In the genomic region with DNA sequence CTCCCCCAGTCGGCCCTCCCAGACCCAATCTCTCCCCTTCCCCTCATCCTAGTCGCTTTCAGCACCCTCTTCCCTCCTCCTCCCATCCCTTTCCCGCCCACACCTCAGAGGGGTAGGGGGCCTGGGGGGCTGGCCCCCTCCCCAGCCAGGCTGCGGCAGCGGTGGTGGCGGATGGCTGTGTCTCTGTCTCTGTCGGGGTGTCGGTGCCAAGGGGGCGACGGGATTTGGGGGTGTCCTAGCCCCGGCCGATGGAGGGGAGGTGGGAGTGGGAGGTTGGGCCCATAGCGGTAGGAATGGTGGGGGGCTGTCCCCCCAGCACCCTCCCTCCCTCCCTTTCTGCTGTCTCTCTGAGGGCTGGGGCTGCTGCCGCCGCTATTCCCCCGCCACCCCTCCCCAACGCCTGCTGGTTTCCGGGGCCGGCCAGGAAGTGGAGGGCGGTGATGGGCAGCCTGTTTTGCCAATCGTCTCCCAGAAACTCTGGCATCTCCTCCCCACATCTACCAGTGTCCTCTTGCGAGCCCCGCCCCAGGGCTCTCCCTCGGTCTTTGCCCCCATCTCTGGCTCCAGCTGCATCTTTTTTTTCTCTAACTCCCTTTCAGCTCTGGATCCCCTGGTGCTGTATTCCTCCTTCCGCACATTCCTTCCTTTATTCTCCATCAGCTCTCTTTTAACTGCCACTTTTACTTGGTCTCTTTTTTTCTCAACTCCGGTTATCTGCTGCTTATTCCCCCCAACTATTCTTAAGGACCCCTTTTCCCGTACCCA, we compare ENCODE assay signal across 8 cellular contexts. TPM values are rescaled to one million over a fixed set of nuclear protein-coding genes. Genes with fewer than 3 reads are reported as not detected.
DNase-seq lines count a peak whose midpoint lies in the region; ATAC-seq and TF ChIP-seq lines count a peak whose summit lies in the region.

A gene with protein sequence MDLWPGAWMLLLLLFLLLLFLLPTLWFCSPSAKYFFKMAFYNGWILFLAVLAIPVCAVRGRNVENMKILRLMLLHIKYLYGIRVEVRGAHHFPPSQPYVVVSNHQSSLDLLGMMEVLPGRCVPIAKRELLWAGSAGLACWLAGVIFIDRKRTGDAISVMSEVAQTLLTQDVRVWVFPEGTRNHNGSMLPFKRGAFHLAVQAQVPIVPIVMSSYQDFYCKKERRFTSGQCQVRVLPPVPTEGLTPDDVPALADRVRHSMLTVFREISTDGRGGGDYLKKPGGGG (minus strand): TSS at position 374 of the 765 bp plus-strand sequence. CDS start 4,588 bp downstream, outside the sequence.

- 1% methylated on average over 20 to 27 of the region's 27 CpGs for WGBS in heart right ventricle, 2 donors
- whole genome bisulfite sequencing in transverse colon (ENCODE audit: low coverage in 1 of 2), 2 donors = 2% methylated on average over 9 to 20 of the region's 27 CpGs

- H3K36me3 ChIP-seq in heart right ventricle = peaks cover 0 to 18% (median 5%) of the 10 kb centered on the region in 9 donors
- H3K36me3 ChIP-seq in transverse colon = peaks cover 0 to 6% (median 0%) of the 10 kb centered on the region in 4 donors

- in situ Hi-C loops in transverse colon (cut with MboI; ENCODE audit: low pct_ligation_motif_present in 1 of 4, low pct_unique_long_range_greater_than_20kb in 1 of 4, low sequenced_read_pairs in 3 of 4) = no loop called here

- H3K27ac ChIP-seq in heart right ventricle = peak within 1 kb of the TSS; percentile 93 to 98 (median 94)
- peak within 1 kb of the TSS; percentile 94 to 96 (median 94) for H3K27ac ChIP-seq in transverse colon

- H3K4me1 Mint-ChIP-seq in T-helper 17 cell = peaks cover 73% of the 10 kb centered on the region

- H3K27ac Mint-ChIP-seq in T-helper 17 cell = peak within 1 kb of the TSS; percentile 98

- intact Hi-C loops in heart right ventricle (cut with DNase I) (loop anchor here in 6 of 10 donors (1.0 to 10.0 kb wide), 5 partner anchors 21 to 1029 kb away; a partner anchor contains a TSS), posterior cingulate gyrus (cut with DNase I) (loop anchor here (2.0 to 5.0 kb wide), 2 partner anchors 19 to 44 kb away; a partner anchor contains a TSS), transverse colon (cut with DNase I; ENCODE audit: low total_unique reads) (no loop called here)

- H3K27me3 Mint-ChIP-seq in T-helper 17 cell = no peaks in the 10 kb centered on the region

- peak; percentile 45 for ATAC-seq in HG02678 (IDR thresholded peaks at IDR 0.05; ENCODE audit: unreplicated experiment)
- peak; percentile 52 for ATAC-seq in T-helper 17 cell
- ATAC-seq in heart right ventricle = peak; percentile 71 to 80 (median 76)

- H3K4me1 ChIP-seq in heart right ventricle = peaks cover 8 to 66% (median 43%) of the 10 kb centered on the region in 9 donors
- H3K4me1 ChIP-seq in transverse colon = peaks cover 25 to 55% (median 37%) of the 10 kb centered on the region in 4 donors

- H3K4me3 ChIP-seq in heart right ventricle (peak within 1 kb of the TSS; percentile 63 to 93 (median 86)), transverse colon (peak within 1 kb of the TSS; percentile 67 to 91 (median 84))

- peak; percentile 71 for TF ChIP-seq POLR2A in transverse colon (IDR thresholded peaks at IDR 0.05)

- TF ChIP-seq CTCF in heart right ventricle (IDR thresholded peaks at IDR 0.05) (no peak), transverse colon (IDR thresholded peaks at IDR 0.05) (no peak)

- TF ChIP-seq EP300 in transverse colon (IDR thresholded peaks at IDR 0.05; ENCODE audit: low read depth) = no peak

- H3K36me3 Mint-ChIP-seq in T-helper 17 cell (ENCODE audit: low read depth) = peaks cover 9% of the 10 kb centered on the region

- H3K9me3 ChIP-seq in T-helper 17 cell (ENCODE audit: control insufficient read depth, low read length, poor library complexity, severe bottlenecking) = no peaks in the 10 kb centered on the region
- H3K9me3 ChIP-seq in heart right ventricle = no peaks in the 10 kb centered on the region
- H3K9me3 ChIP-seq in transverse colon = no peaks in the 10 kb centered on the region

- H3K4me3 Mint-ChIP-seq in T-helper 17 cell = peak within 1 kb of the TSS; percentile 98

- DNase-seq in GDM1 (lab: John Stamatoyannopoulos, UW) (peak; percentile 90), NCI-H187 treated with DMSO at 0.1 percent for 48 hours (lab: John Stamatoyannopoulos, UW) (peak; percentile 84), T-helper 17 cell (peak; percentile 90 to 93 (median 92)), amniotic stem cell (lab: John Stamatoyannopoulos, UW) (peak; percentile 86), heart right ventricle (peak; percentile 98 to 99), posterior cingulate gyrus (peak; percentile 97 to 100 (median 98)), transverse colon (peak; percentile 98)

- H3K27me3 ChIP-seq in heart right ventricle (no peaks in the 10 kb centered on the region), transverse colon (no peaks in the 10 kb centered on the region)

RNA-seq across cellular contexts. Expression of the gene that starts here (rescaled TPM):
- 10 to 100 TPM; 22.7 to 54.2 TPM for total RNA-seq in T-helper 17 cell
- total RNA-seq in heart right ventricle = 10 to 100 TPM; 39.0 to 63.1 (median 47.4) TPM
- polyA plus RNA-seq in heart right ventricle = 10 to 100 TPM; 50.8 to 56.3 TPM
- 10 to 100 TPM; 17.9 to 67.2 (median 50.1) TPM for total RNA-seq in transverse colon

Comparison
In these comparisons a context has a peak if more than half of its experiments do, and no peak if none do; other contexts are left out.
1. Peak in every context shown above with its lines: DNase-seq, ATAC-seq, H3K4me3 ChIP-seq and H3K27ac ChIP-seq.